Comparison of ENCODE assay signal across 16 cellular contexts in genomic region chr1:236108027-236108648, GRCh38. TPM values are rescaled to one million over a fixed set of nuclear protein-coding genes. Genes with fewer than 3 reads are reported as not detected.
DNase-seq lines count a peak whose midpoint lies in the region; ATAC-seq, FAIRE-seq and TF ChIP-seq lines count a peak whose summit lies in the region.
"Had no signal": no experiment of that assay in that cellular context is flagged by ENCODE, and none has a peak within 500 bp of the region (broad histone marks: within the 10 kb centered on the region; RNA-seq: fewer than 3 reads in every experiment).

No MANE protein-coding gene starts in this region.

- H4K20me1 ChIP-seq in GM23338 (replicated peaks; ENCODE audit: insufficient read depth): no peaks in the 10 kb centered on the region

- H3K27me3 Mint-ChIP-seq in GM23338 (ENCODE audit: insufficient read depth, low read depth, poor library complexity): peaks cover 10% of the 10 kb centered on the region
- no peaks in the 10 kb centered on the region for H3K27me3 Mint-ChIP-seq in activated naive CD4-positive, alpha-beta T cell treated with anti-CD3 and anti-CD28 coated beads for 36 hours (ENCODE audit: low read depth)

- H3K79me2 ChIP-seq in GM23338 (replicated peaks; ENCODE audit: insufficient read depth): no peaks in the 10 kb centered on the region

- H3K4me1 ChIP-seq in GM23338 (ENCODE audit: insufficient read depth): no peaks in the 10 kb centered on the region

- no peak overlapping the region for H3K4me2 ChIP-seq in GM23338

- H3K27ac Mint-ChIP-seq in GM23338: no peak overlapping the region
- no peak overlapping the region for H3K27ac Mint-ChIP-seq in activated naive CD4-positive, alpha-beta T cell treated with anti-CD3 and anti-CD28 coated beads for 36 hours
- H3K27ac Mint-ChIP-seq: B cell; CD8-positive, alpha-beta T cell; IgD-negative memory B cell had no signal

- ATAC-seq in GM23338: no peak
- no peak for ATAC-seq in esophagus mucosa
- ATAC-seq: CD8-positive, alpha-beta T cell had no signal

- H3K36me3 Mint-ChIP-seq in GM23338 (ENCODE audit: low read depth): no peaks in the 10 kb centered on the region
- H3K36me3 Mint-ChIP-seq in activated naive CD4-positive, alpha-beta T cell treated with anti-CD3 and anti-CD28 coated beads for 36 hours (ENCODE audit: low read depth): no peaks in the 10 kb centered on the region
- H3K36me3 Mint-ChIP-seq: CD8-positive, alpha-beta T cell; IgD-negative memory B cell had no signal

- H3K36me3 ChIP-seq in GM23338 (ENCODE audit: insufficient read depth): no peaks in the 10 kb centered on the region
- no peaks in the 10 kb centered on the region for H3K36me3 ChIP-seq in bronchial epithelial cell (ENCODE audit: control insufficient read depth, insufficient read depth, low read length)

- DNase-seq in GM23338 (ENCODE audit: low spot score) (no peak), MV-4-11 (lab: John Stamatoyannopoulos, UW) (peak; percentile 43), bronchial epithelial cell (ENCODE audit: low read depth) (peak; percentile 5), fibroblast of villous mesenchyme (ENCODE audit: low read depth) (peak; percentile 44)
- no peak for DNase-seq in activated naive CD4-positive, alpha-beta T cell treated with anti-CD3 and anti-CD28 coated beads for 36 hours
- DNase-seq in activated effector memory CD4-positive, alpha-beta T cell treated with anti-CD3 and anti-CD28 coated beads, Interleukin-2, amount 50 U/mL, for 16 hours: no peak
- DNase-seq: ACHN; CD8-positive, alpha-beta T cell; NCI-H187 treated with DMSO at 0.1 percent for 48 hours; NCI-H446 treated with DMSO at 0.1 percent for 48 hours; NCI-H748 treated with DMSO at 0.1 percent for 48 hours had no signal

- intact Hi-C loops in activated naive CD4-positive, alpha-beta T cell treated with anti-CD3 and anti-CD28 coated beads for 36 hours (cut with micrococcal nuclease): loop anchor here (2.0 to 10.0 kb wide), 7 partner anchors 174 to 1279 kb away; partner anchors contain the start of gene ERO1B

- no peak overlapping the region for H3K27ac ChIP-seq in GM23338 (ENCODE audit: low read depth)

- H3K4me1 Mint-ChIP-seq in GM23338: peaks cover 6% of the 10 kb centered on the region
- peaks cover 2% of the 10 kb centered on the region for H3K4me1 Mint-ChIP-seq in activated naive CD4-positive, alpha-beta T cell treated with anti-CD3 and anti-CD28 coated beads for 36 hours (ENCODE audit: low read depth)

- H3K4me3 Mint-ChIP-seq in GM23338: no peak overlapping the region
- H3K4me3 Mint-ChIP-seq in activated naive CD4-positive, alpha-beta T cell treated with anti-CD3 and anti-CD28 coated beads for 36 hours: no peak overlapping the region
- H3K4me3 Mint-ChIP-seq: B cell; CD8-positive, alpha-beta T cell; IgD-negative memory B cell had no signal

- no peak for FAIRE-seq in bronchial epithelial cell (lab: Jason Lieb, UNC)
- FAIRE-seq: H54 had no signal

- H2AFZ ChIP-seq in GM23338: peak overlapping the region; percentile 52; the same call in 1 of the 2 replicates

- no peaks in the 10 kb centered on the region for H3K9me2 ChIP-seq in GM23338 (ENCODE audit: insufficient read depth)

- H3F3A ChIP-seq in GM23338 (replicated peaks; ENCODE audit: low read depth): no peaks in the 10 kb centered on the region

- TF ChIP-seq CTCF in GM23338 (conservative IDR thresholded peaks at IDR 0.05; ENCODE audit: low read depth in 2 of 2) (no peak), bronchial epithelial cell (IDR thresholded peaks at IDR 0.05; ENCODE audit: insufficient read depth, low read length, severe bottlenecking) (no peak), fibroblast of villous mesenchyme (IDR thresholded peaks at IDR 0.05; ENCODE audit: insufficient read depth, low read depth, low read length) (no peak)

- H3K4me3 ChIP-seq in GM23338: no peak overlapping the region
- no peak overlapping the region for H3K4me3 ChIP-seq in bronchial epithelial cell (ENCODE audit: low read depth, low read length)
- H3K4me3 ChIP-seq in fibroblast of villous mesenchyme (ENCODE audit: low read depth, low read length): no peak overlapping the region
- H3K4me3 ChIP-seq: SK-N-MC had no signal

- CTCF ChIA-PET in activated naive CD4-positive, alpha-beta T cell treated with anti-CD3 and anti-CD28 coated beads for 36 hours (lab: Charles Lee): interaction anchor here (1.0 to 1.9 kb wide), 7 partner anchors 19 to 392 kb away, joined by 3 to 6 read pairs (median 4); no protein-coding TSS in a partner anchor

- H3K27me3 ChIP-seq in GM23338 (ENCODE audit: insufficient read depth) (no peaks in the 10 kb centered on the region), bronchial epithelial cell (ENCODE audit: control insufficient read depth, insufficient read depth, low read length) (no peaks in the 10 kb centered on the region)

- H3K9me3 Mint-ChIP-seq in GM23338: no peaks in the 10 kb centered on the region
- no peaks in the 10 kb centered on the region for H3K9me3 Mint-ChIP-seq in activated naive CD4-positive, alpha-beta T cell treated with anti-CD3 and anti-CD28 coated beads for 36 hours
- H3K9me3 Mint-ChIP-seq: CD8-positive, alpha-beta T cell; IgD-negative memory B cell had no signal

TF ChIP-seq in GM23338, 12 proteins besides CTCF, POLR2A, EP300 and RAD21 (continues in another document):
- no peak for TF ChIP-seq STAT1 (IDR thresholded peaks at IDR 0.05; ENCODE audit: unreplicated experiment)
- no peak for TF ChIP-seq NANOG (IDR thresholded peaks at IDR 0.05; ENCODE audit: borderline replicate concordance)
- no peak for TF ChIP-seq EZH2 (IDR thresholded peaks at IDR 0.05; ENCODE audit: low read depth, unreplicated experiment)
- no peak for TF ChIP-seq ETS1 (IDR thresholded peaks at IDR 0.05)
- no peak for TF ChIP-seq ZNF114 (CRISPR knock-in tag; IDR thresholded peaks at IDR 0.05)
- no peak for TF ChIP-seq ZNF331 (CRISPR knock-in tag; IDR thresholded peaks at IDR 0.05; ENCODE audit: low read depth)
- TF ChIP-seq REST (IDR thresholded peaks at IDR 0.05; ENCODE audit: unreplicated experiment): no peak

RNA-seq across cellular contexts. Expression of gene GPR137B, which starts 34.2 kb away (rescaled TPM):
- 11.1 and 14.3 TPM in 2 replicates for total RNA-seq in GM23338 (2014; rRNA removed; shearing (Covaris generic))
- 4.5 and 4.9 TPM in 2 replicates for polyA plus RNA-seq in GM23338 (2016; fragmentation: Nextera tagmentation; extraction: Ambion mirVana)
- 5.6 and 6.3 TPM in 2 replicates for total RNA-seq in bronchial epithelial cell
- 11.6 and 13.0 TPM in 2 replicates for total RNA-seq in fibroblast of villous mesenchyme
- total RNA-seq in esophagus mucosa: 3.8 TPM
- 1 to 10 TPM; 1.6 to 2.4 TPM for total RNA-seq in activated naive CD4-positive, alpha-beta T cell treated with anti-CD3 and anti-CD28 coated beads for 36 hours

RNA-seq across cellular contexts. Expression of gene NID1, which starts 43.2 kb away (rescaled TPM):
- 29.2 and 32.5 TPM in 2 replicates for total RNA-seq in GM23338 (2014; rRNA removed; shearing (Covaris generic))
- 5.9 and 7.1 TPM in 2 replicates for polyA plus RNA-seq in GM23338 (2016; fragmentation: Nextera tagmentation; extraction: Ambion mirVana)
- total RNA-seq in bronchial epithelial cell (0.13 and 1.3 TPM in 2 replicates), fibroblast of villous mesenchyme (204 and 211 TPM in 2 replicates), esophagus mucosa (5.3 TPM)
- total RNA-seq in activated naive CD4-positive, alpha-beta T cell treated with anti-CD3 and anti-CD28 coated beads for 36 hours: under 1 TPM in 1 of 2 experiments, not detected in 1; 0.10 TPM
- total RNA-seq: B cell; CD8-positive, alpha-beta T cell had no signal
- polyA plus RNA-seq: IgD-negative memory B cell had no signal

Comparison
In these comparisons a context has a peak if more than half of its experiments do, and no peak if none do; other contexts are left out.
1. DNase-seq: peak in MV-4-11 (single experiment), bronchial epithelial cell (single experiment) and fibroblast of villous mesenchyme (single experiment); none in GM23338 (single experiment), activated naive CD4-positive, alpha-beta T cell treated with anti-CD3 and anti-CD28 coated beads for 36 hours (single experiment) and activated effector memory CD4-positive, alpha-beta T cell treated with anti-CD3 and anti-CD28 coated beads, Interleukin-2, amount 50 U/mL, for 16 hours (single experiment).